ENCODE assay signal across 21 cellular contexts in genomic region chr5:110031402-110032140, GRCh38.
DNase-seq lines count a peak whose midpoint lies in the region; TF ChIP-seq lines count a peak whose summit lies in the region.
"Had no signal": no experiment of that assay in that cellular context is flagged by ENCODE, and none has a peak within 500 bp of the region (broad histone marks: within the 10 kb centered on the region; RNA-seq: fewer than 3 reads in every experiment).

No MANE protein-coding gene starts in this region.

- TF ChIP-seq CTCF in MCF 10A (IDR thresholded peaks at IDR 0.05; ENCODE audit: unreplicated experiment) (no peak), breast epithelium (IDR thresholded peaks at IDR 0.05) (no peak), LNCaP clone FGC (IDR thresholded peaks at IDR 0.05; ENCODE audit: control insufficient read depth, extremely low read depth, insufficient read depth) (no peak), VCaP (conservative IDR thresholded peaks at IDR 0.05) (no peak), prostate gland (IDR thresholded peaks at IDR 0.05) (no peak), colonic mucosa (IDR thresholded peaks at IDR 0.05) (no peak), OCI-LY7 (conservative IDR thresholded peaks at IDR 0.05; ENCODE audit: low read length) (no peak)

- CTCF ChIA-PET in MCF 10A (lab: Yijun Ruan, JAX) = interaction anchor here (0.6 kb wide), 1 partner anchor 1169 kb away, joined by 3 read pairs; no protein-coding TSS in a partner anchor
- CTCF ChIA-PET in OCI-LY7 (lab: Charles Lee; ENCODE audit: unreplicated experiment) = no interaction called here

- H2AFZ ChIP-seq in OCI-LY7 (ENCODE audit: low read length) = no peak overlapping the region

- no peak overlapping the region for H3K27ac ChIP-seq in breast epithelium
- H3K27ac ChIP-seq in VCaP = peak overlapping the region; percentile 34; the same call in 1 of the 2 replicates
- no peak overlapping the region for H3K27ac ChIP-seq in prostate gland
- no peak overlapping the region for H3K27ac ChIP-seq in colonic mucosa
- no peak overlapping the region for H3K27ac ChIP-seq in OCI-LY7 (ENCODE audit: low read depth, low read length, poor library complexity, severe bottlenecking)
- H3K27ac ChIP-seq: SJSA1, stomach had no signal

- peak; percentile 18 for DNase-seq in MCF 10A (ENCODE audit: unreplicated experiment)
- DNase-seq in breast epithelium (ENCODE audit: low spot score in 2 of 2) = no peak
- peak; percentile 52 for DNase-seq in LNCaP clone FGC (ENCODE audit: low read depth)
- peak; percentile 6 for DNase-seq in prostate gland (ENCODE audit: low spot score)
- DNase-seq in iPS-NIHi7 (ENCODE audit: extremely low spot score) = no peak
- no peak for DNase-seq in colonic mucosa
- DNase-seq in OCI-LY7 (ENCODE audit: low spot score) = no peak
- DNase-seq: activated B cell treated with CpG ODN at 0.5 μM for 24 hours; activated CD8-positive, alpha-beta memory T cell treated with anti-CD3 and anti-CD28 coated beads for 24 hours; activated T-cell treated with anti-CD3 and anti-CD28 coated beads, Interleukin-2, amount 50 U/mL, for 48 hours; mesenchymal stem cell; NCI-H1694 treated with DMSO at 0.1 percent for 48 hours; NCI-H748 treated with DMSO at 0.1 percent for 48 hours; nephron progenitor cell; small intestine; stimulated activated CD4-positive, alpha-beta T cell treated with anti-CD3 and anti-CD28 coated beads, Interleukin-4, amount 100 ng/mL, for 1 hour; stomach; trophoblast cell had no signal

- TF ChIP-seq POLR2A in breast epithelium (IDR thresholded peaks at IDR 0.05) (no peak), prostate gland (IDR thresholded peaks at IDR 0.05) (no peak)

- no peaks in the 10 kb centered on the region for H3K79me2 ChIP-seq in OCI-LY7 (ENCODE audit: insufficient read depth, low read depth, low read length)

- H3K4me3 ChIP-seq in breast epithelium (no peak overlapping the region), LNCaP clone FGC (ENCODE audit: low read depth, low read length) (no peak overlapping the region), prostate gland (no peak overlapping the region), colonic mucosa (no peak overlapping the region), OCI-LY7 (ENCODE audit: low read depth, low read length, poor library complexity, severe bottlenecking) (no peak overlapping the region)
- H3K4me3 ChIP-seq: SJSA1, stomach had no signal

- no peaks in the 10 kb centered on the region for H3K36me3 ChIP-seq in breast epithelium
- no peaks in the 10 kb centered on the region for H3K36me3 ChIP-seq in prostate gland
- no peaks in the 10 kb centered on the region for H3K36me3 ChIP-seq in colonic mucosa
- no peaks in the 10 kb centered on the region for H3K36me3 ChIP-seq in OCI-LY7 (ENCODE audit: insufficient read depth, low read length)
- H3K36me3 ChIP-seq: SJSA1, stomach had no signal

- no peak overlapping the region for H3K9ac ChIP-seq in colonic mucosa (ENCODE audit: low read depth in 2 of 2, low read length in 2 of 2)

- no peaks in the 10 kb centered on the region for H3K27me3 ChIP-seq in breast epithelium
- no peaks in the 10 kb centered on the region for H3K27me3 ChIP-seq in prostate gland (replicated peaks; ENCODE audit: insufficient read depth)
- no peaks in the 10 kb centered on the region for H3K27me3 ChIP-seq in colonic mucosa
- H3K27me3 ChIP-seq: stomach had no signal

- POLR2A ChIA-PET in MCF 10A (lab: Yijun Ruan, JAX) = interaction anchor here (0.5 to 0.8 kb wide), 2 partner anchors 26 to 308 kb away, joined by 3 read pairs; no protein-coding TSS in a partner anchor
- POLR2A ChIA-PET in OCI-LY7 (lab: Charles Lee) = interaction anchor here (1.0 kb wide), 1 partner anchor 17 kb away, joined by 5 read pairs; no protein-coding TSS in a partner anchor

- H3K4me3 Mint-ChIP-seq in MCF 10A (ENCODE audit: unreplicated experiment) = no peak overlapping the region
- H3K4me3 Mint-ChIP-seq: activated B cell treated with CpG ODN at 0.5 μM for 24 hours, brain, nephron progenitor cell had no signal

- no peak overlapping the region for H3K27ac Mint-ChIP-seq in MCF 10A (ENCODE audit: low read depth, unreplicated experiment)
- H3K27ac Mint-ChIP-seq: activated B cell treated with CpG ODN at 0.5 μM for 24 hours, brain, nephron progenitor cell had no signal

- H4K20me1 ChIP-seq in OCI-LY7 (ENCODE audit: insufficient read depth, low read length) = no peaks in the 10 kb centered on the region

- no peaks in the 10 kb centered on the region for H3K9me3 Mint-ChIP-seq in MCF 10A (ENCODE audit: unreplicated experiment)
- H3K9me3 Mint-ChIP-seq: activated B cell treated with CpG ODN at 0.5 μM for 24 hours, nephron progenitor cell had no signal

- H3K36me3 Mint-ChIP-seq in MCF 10A (ENCODE audit: insufficient read depth, unreplicated experiment) = no peaks in the 10 kb centered on the region
- H3K36me3 Mint-ChIP-seq: brain had no signal

- no peaks in the 10 kb centered on the region for H3K9me3 ChIP-seq in breast epithelium
- no peaks in the 10 kb centered on the region for H3K9me3 ChIP-seq in prostate gland
- H3K9me3 ChIP-seq in colonic mucosa = no peaks in the 10 kb centered on the region
- H3K9me3 ChIP-seq in OCI-LY7 (ENCODE audit: low read length) = no peaks in the 10 kb centered on the region
- H3K9me3 ChIP-seq: SJSA1, stomach had no signal

- no peaks in the 10 kb centered on the region for H3K27me3 Mint-ChIP-seq in MCF 10A (ENCODE audit: insufficient read depth, unreplicated experiment)
- H3K27me3 Mint-ChIP-seq: activated B cell treated with CpG ODN at 0.5 μM for 24 hours had no signal

- no TSS peak for BruUV-seq in MCF 10A (replicated peaks; lab: Mats Ljungman, UMichigan)
- BruUV-seq in OCI-LY7 (replicated peaks; lab: Mats Ljungman, UMichigan) = no TSS peak

- no peaks in the 10 kb centered on the region for H3K4me1 ChIP-seq in breast epithelium
- H3K4me1 ChIP-seq in prostate gland (replicated peaks) = no peaks in the 10 kb centered on the region
- no peaks in the 10 kb centered on the region for H3K4me1 ChIP-seq in colonic mucosa
- no peaks in the 10 kb centered on the region for H3K4me1 ChIP-seq in OCI-LY7 (ENCODE audit: insufficient read depth, low read length, poor library complexity, severe bottlenecking)
- H3K4me1 ChIP-seq: SJSA1, stomach had no signal

- H3K4me2 ChIP-seq in OCI-LY7 (ENCODE audit: low read length) = no peak overlapping the region

- intact Hi-C loops in MCF 10A (cut with micrococcal nuclease) = no loop called here
- intact Hi-C loops in breast epithelium (cut with DNase I; ENCODE audit: low total_unique reads) = no loop called here
- intact Hi-C loops in prostate gland (cut with DNase I) = no loop called here
- intact Hi-C loops in colonic mucosa (cut with DNase I) = no loop called here
- intact Hi-C loops in OCI-LY7 (cut with micrococcal nuclease; ENCODE audit: unreplicated experiment) = no loop called here

- H3K9me2 ChIP-seq in OCI-LY7 (ENCODE audit: insufficient read depth, low read length) = no peaks in the 10 kb centered on the region

- H3K4me1 Mint-ChIP-seq in MCF 10A (ENCODE audit: insufficient read depth, unreplicated experiment) = peaks cover 5% of the 10 kb centered on the region
- H3K4me1 Mint-ChIP-seq: activated B cell treated with CpG ODN at 0.5 μM for 24 hours, nephron progenitor cell had no signal

Comparison
In these comparisons a context has a peak if more than half of its experiments do, and no peak if none do; other contexts are left out.
1. DNase-seq: peak in MCF 10A (single experiment), LNCaP clone FGC (single experiment) and prostate gland (single experiment); none in breast epithelium (0 of 2), iPS-NIHi7 (single experiment), colonic mucosa (single experiment) and OCI-LY7 (single experiment).